21 cellular contexts compared by ENCODE assay signal in the genomic region with DNA sequence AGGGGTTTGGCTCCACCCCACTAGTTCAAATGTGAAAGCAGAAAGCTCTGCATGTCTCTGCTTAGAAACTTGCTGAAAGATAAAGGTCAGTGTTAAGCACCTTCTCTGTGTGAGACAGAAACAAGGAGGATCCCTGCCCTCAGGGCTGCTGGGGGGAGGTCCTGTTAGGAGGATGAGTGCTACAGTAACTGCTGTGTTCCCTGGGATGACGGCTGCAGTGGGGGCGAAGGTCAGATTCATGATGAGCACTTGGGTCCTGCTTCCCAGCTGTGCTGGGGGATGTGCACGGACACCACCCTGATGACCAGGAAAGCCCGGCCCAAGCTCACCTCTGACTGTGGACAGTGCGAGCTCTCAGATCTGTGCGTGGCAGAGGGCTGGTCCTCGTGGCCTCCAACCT.
DNase-seq lines count a peak whose midpoint lies in the region; ATAC-seq, FAIRE-seq and TF ChIP-seq lines count a peak whose summit lies in the region.
"Had no signal": no experiment of that assay in that cellular context is flagged by ENCODE, and none has a peak within 500 bp of the region (broad histone marks: within the 10 kb centered on the region; RNA-seq: fewer than 3 reads in every experiment).

No MANE protein-coding gene starts in this region.

- no peak overlapping the region for H3K27ac Mint-ChIP-seq in activated CD4-positive, alpha-beta T cell treated with anti-CD3 and anti-CD28 coated beads, Interleukin-2, amount 10 ng/mL, durations not matched to agents 7 days and 5 days
- H3K27ac Mint-ChIP-seq: stimulated activated naive CD8-positive, alpha-beta T cell treated with anti-CD3 and anti-CD28 coated beads, Interleukin-15, Interleukin-2, amounts not matched to agents 100 ng/mL and 50 ng/mL, for 24 hours had no signal

- H3K27ac ChIP-seq in MM.1S (ENCODE audit: low read length) (no peak overlapping the region), mammary epithelial cell (ENCODE audit: insufficient read depth, low read depth, low read length) (no peak overlapping the region), HepG2 (ENCODE audit: extremely low read length, insufficient read depth, low read length) (no peak overlapping the region), suprapubic skin (no peak overlapping the region)
- H3K27ac ChIP-seq: KMS-11, SJSA1 had no signal

- no peaks in the 10 kb centered on the region for H3K9me3 ChIP-seq in MM.1S (replicated peaks; ENCODE audit: insufficient read depth, low read length)
- peaks cover 4% of the 10 kb centered on the region for H3K9me3 ChIP-seq in mammary epithelial cell (replicated peaks; ENCODE audit: insufficient read depth, low read length)
- H3K9me3 ChIP-seq in HepG2 (ENCODE audit: low read length), result peaks cover 5% of the 10 kb centered on the region; the same call in 1 of the 2 replicates
- no peaks in the 10 kb centered on the region for H3K9me3 ChIP-seq in suprapubic skin

- FAIRE-seq in HepG2 (lab: Jason Lieb, UNC), result no peak
- FAIRE-seq: urothelium cell line had no signal

- H3K4me1 ChIP-seq in MM.1S (ENCODE audit: low read length), result no peaks in the 10 kb centered on the region
- peaks cover 13% of the 10 kb centered on the region for H3K4me1 ChIP-seq in mammary epithelial cell (ENCODE audit: insufficient read depth, low read length)
- peaks cover 18% of the 10 kb centered on the region for H3K4me1 ChIP-seq in HepG2 (ENCODE audit: insufficient read depth, low read length)
- H3K4me1 ChIP-seq in suprapubic skin, result peaks cover 14% of the 10 kb centered on the region
- H3K4me1 ChIP-seq: SJSA1 had no signal

- H3K36me3 ChIP-seq in MM.1S (replicated peaks; ENCODE audit: insufficient read depth, low read length) (no peaks in the 10 kb centered on the region), mammary epithelial cell (ENCODE audit: insufficient read depth, low read length) (no peaks in the 10 kb centered on the region), HepG2 (replicated peaks in 1 of 2; ENCODE audit: control insufficient read depth in 1 of 2, insufficient read depth in 2 of 2, low read length in 2 of 2) (no peaks in the 10 kb centered on the region), suprapubic skin (no peaks in the 10 kb centered on the region)
- H3K36me3 ChIP-seq: esophagus squamous epithelium, SJSA1 had no signal

- no peaks in the 10 kb centered on the region for H3K9me2 ChIP-seq in MM.1S (replicated peaks; ENCODE audit: insufficient read depth, low read length)

- TF ChIP-seq POLR2A in HepG2 (IDR thresholded peaks at IDR 0.05; ENCODE audit: insufficient read depth in 1 of 2, low read depth in 2 of 2, low read length in 2 of 2), result no peak
- TF ChIP-seq POLR2A in suprapubic skin (IDR thresholded peaks at IDR 0.05), result no peak

- no peaks in the 10 kb centered on the region for H3K27me3 Mint-ChIP-seq in activated CD4-positive, alpha-beta T cell treated with anti-CD3 and anti-CD28 coated beads, Interleukin-2, amount 10 ng/mL, durations not matched to agents 7 days and 5 days
- H3K27me3 Mint-ChIP-seq: stimulated activated naive CD8-positive, alpha-beta T cell treated with anti-CD3 and anti-CD28 coated beads, Interleukin-15, Interleukin-2, amounts not matched to agents 100 ng/mL and 50 ng/mL, for 24 hours had no signal

- no peak overlapping the region for H3K4me3 Mint-ChIP-seq in activated CD4-positive, alpha-beta T cell treated with anti-CD3 and anti-CD28 coated beads, Interleukin-2, amount 10 ng/mL, durations not matched to agents 7 days and 5 days
- H3K4me3 Mint-ChIP-seq: stimulated activated naive CD8-positive, alpha-beta T cell treated with anti-CD3 and anti-CD28 coated beads, Interleukin-15, Interleukin-2, amounts not matched to agents 100 ng/mL and 50 ng/mL, for 24 hours had no signal

- WGBS in mammary epithelial cell (ENCODE audit: low coverage, missing lambda C conversion rate), result 84% methylated on average over 7 of the region's 7 CpGs
- 23% methylated on average over 6 of the region's 7 CpGs for WGBS in HepG2 (ENCODE audit: low lambda C conversion rate)
- WGBS in suprapubic skin, result no CpG with 5 or more reads among the region's 7 CpGs

- H3K79me2 ChIP-seq in MM.1S (ENCODE audit: low read length) (no peaks in the 10 kb centered on the region), mammary epithelial cell (ENCODE audit: insufficient read depth, low read length) (no peaks in the 10 kb centered on the region), HepG2 (ENCODE audit: insufficient read depth, low read length) (no peaks in the 10 kb centered on the region)

- no peaks in the 10 kb centered on the region for H3F3A ChIP-seq in MM.1S (ENCODE audit: insufficient read depth, low read length)

- CTCF ChIA-PET in mammary epithelial cell (lab: Charles Lee; ENCODE audit: low non-redundant PET), result no interaction called here
- CTCF ChIA-PET in HepG2 (lab: Yijun Ruan, JAX; ENCODE audit: low intra/inter-chr PET ratio, low total read pairs), result no interaction called here
- CTCF ChIA-PET in activated CD4-positive, alpha-beta T cell treated with anti-CD3 and anti-CD28 coated beads, Interleukin-2, amount 10 ng/mL, durations not matched to agents 7 days and 5 days (lab: Charles Lee), result no interaction called here

- H3K4me1 Mint-ChIP-seq in activated CD4-positive, alpha-beta T cell treated with anti-CD3 and anti-CD28 coated beads, Interleukin-2, amount 10 ng/mL, durations not matched to agents 7 days and 5 days, result no peaks in the 10 kb centered on the region

- DNase-seq in MM.1S (no peak), mammary epithelial cell (no peak), HepG2 (ENCODE audit: low spot score) (no peak), suprapubic skin (ENCODE audit: low spot score in 2 of 2) (peak; percentile 57 to 61)
- DNase-seq in activated CD4-positive, alpha-beta T cell treated with anti-CD3 and anti-CD28 coated beads, Interleukin-2, amount 10 ng/mL, durations not matched to agents 7 days and 5 days, result no peak
- DNase-seq: activated CD4-positive, CD25-positive, alpha-beta regulatory T cell; activated CD8-positive, alpha-beta memory T cell treated with anti-CD3 and anti-CD28 coated beads for 24 hours; COR-L47; effector CD4-positive, alpha-beta T cell; EL; esophagus squamous epithelium; NCI-H1092; NCI-H2107; NCI-H524 treated with DMSO at 0.1 percent for 48 hours had no signal

- no peaks in the 10 kb centered on the region for H3K36me3 Mint-ChIP-seq in activated CD4-positive, alpha-beta T cell treated with anti-CD3 and anti-CD28 coated beads, Interleukin-2, amount 10 ng/mL, durations not matched to agents 7 days and 5 days (ENCODE audit: low read depth)

- 0 out of 2 replicates have a peak overlapping the region, but pooled peaks have one; percentile 6 for H3K4me2 ChIP-seq in MM.1S (ENCODE audit: low read depth, low read length)
- no peak overlapping the region for H3K4me2 ChIP-seq in mammary epithelial cell (ENCODE audit: insufficient read depth, low read depth, low read length)
- H3K4me2 ChIP-seq in HepG2 (ENCODE audit: low read depth, low read length), result no peak overlapping the region
- H3K4me2 ChIP-seq: KMS-11 had no signal

- peak; percentile 44 for ATAC-seq in HepG2
- ATAC-seq in GM21576 (IDR thresholded peaks at IDR 0.05; ENCODE audit: unreplicated experiment), result no peak
- ATAC-seq in HG03521 (IDR thresholded peaks at IDR 0.05; ENCODE audit: unreplicated experiment), result no peak
- ATAC-seq: HCT116 had no signal

- H4K20me1 ChIP-seq in MM.1S (ENCODE audit: insufficient read depth, low read length) (no peaks in the 10 kb centered on the region), mammary epithelial cell (ENCODE audit: insufficient read depth, low read length) (no peaks in the 10 kb centered on the region), HepG2 (ENCODE audit: insufficient read depth, low read length) (no peaks in the 10 kb centered on the region)

- no peak for TF ChIP-seq CTCF in MM.1S (IDR thresholded peaks at IDR 0.05; ENCODE audit: low read length)
- no peak for TF ChIP-seq CTCF in mammary epithelial cell (conservative IDR thresholded peaks at IDR 0.05 in 1 of 2, IDR thresholded peaks at IDR 0.05 in 1 of 2; ENCODE audit: extremely low read depth in 1 of 2, insufficient read depth in 1 of 2, low read depth in 1 of 2, low read length in 2 of 2)
- no peak for TF ChIP-seq CTCF in HepG2 (CRISPR knock-in tag; IDR thresholded peaks at IDR 0.05)
- no peak for TF ChIP-seq CTCF in suprapubic skin (IDR thresholded peaks at IDR 0.05)

- peaks cover 9% of the 10 kb centered on the region for H3K9me3 Mint-ChIP-seq in activated CD4-positive, alpha-beta T cell treated with anti-CD3 and anti-CD28 coated beads, Interleukin-2, amount 10 ng/mL, durations not matched to agents 7 days and 5 days

- H3K27me3 ChIP-seq in MM.1S (replicated peaks; ENCODE audit: insufficient read depth, low read length) (no peaks in the 10 kb centered on the region), mammary epithelial cell (ENCODE audit: insufficient read depth, low read length) (no peaks in the 10 kb centered on the region), HepG2 (ENCODE audit: control insufficient read depth in 1 of 2, insufficient read depth in 2 of 2, low read length in 2 of 2) (peaks cover 3 to 59% of the 10 kb centered on the region in 2 experiments), suprapubic skin (peaks cover 5% of the 10 kb centered on the region)
- H3K27me3 ChIP-seq: SJSA1 had no signal

- H2AFZ ChIP-seq in MM.1S (ENCODE audit: low read length) (no peak overlapping the region), mammary epithelial cell (ENCODE audit: low read depth, low read length) (peak overlapping the region; percentile 48), HepG2 (ENCODE audit: low read length) (no peak overlapping the region)

- intact Hi-C loops in mammary epithelial cell (cut with micrococcal nuclease) (no loop called here), HepG2 (cut with micrococcal nuclease; ENCODE audit: unreplicated experiment) (no loop called here)

- no peak overlapping the region for H3K9ac ChIP-seq in MM.1S (ENCODE audit: low read length)
- no peak overlapping the region for H3K9ac ChIP-seq in mammary epithelial cell (ENCODE audit: insufficient read depth, low read length)
- H3K9ac ChIP-seq in HepG2 (ENCODE audit: insufficient read depth, low read depth, low read length), result no peak overlapping the region
- H3K9ac ChIP-seq: KMS-11 had no signal

- TF ChIP-seq RAD21 in HepG2 (CRISPR knock-in tag; IDR thresholded peaks at IDR 0.05), result no peak

- in situ Hi-C loops in mammary epithelial cell (cut with MboI; ENCODE audit: low sequenced_read_pairs in 2 of 2) (no loop called here), HepG2 (cut with HindIII; ENCODE audit: extremely low pct_ligation_motif_present, low pct_unique_long_range_greater_than_20kb) (no loop called here)

- dilution Hi-C loops in mammary epithelial cell (cut with HindIII; ENCODE audit: low sequenced_read_pairs), result no loop called here

- BruUV-seq in mammary epithelial cell (replicated peaks; lab: Mats Ljungman, UMichigan), result no TSS peak
- no TSS peak for BruUV-seq in HepG2 (replicated peaks; lab: Mats Ljungman, UMichigan)

- no peak overlapping the region for H3K4me3 ChIP-seq in MM.1S (ENCODE audit: low read length)
- H3K4me3 ChIP-seq in mammary epithelial cell (replicated peaks in 1 of 3; ENCODE audit: insufficient read depth in 1 of 3, low read depth in 2 of 3, low read length in 3 of 3), result no peak overlapping the region
- no peak overlapping the region for H3K4me3 ChIP-seq in HepG2 (replicated peaks in 1 of 3; ENCODE audit: insufficient read depth in 1 of 3, low read depth in 2 of 3, low read length in 3 of 3)
- no peak overlapping the region for H3K4me3 ChIP-seq in suprapubic skin
- H3K4me3 ChIP-seq: SJSA1 had no signal

- POLR2A ChIA-PET in HepG2 (lab: Yijun Ruan, JAX), result no interaction called here
- POLR2A ChIA-PET in activated CD4-positive, alpha-beta T cell treated with anti-CD3 and anti-CD28 coated beads, Interleukin-2, amount 10 ng/mL, durations not matched to agents 7 days and 5 days (lab: Charles Lee), result no interaction called here

- no peak for TF ChIP-seq EP300 in HepG2 (IDR thresholded peaks at IDR 0.05; ENCODE audit: low read depth in 2 of 2, low read length in 2 of 2)
- TF ChIP-seq EP300 in HepG2 (CRISPR knock-in tag; IDR thresholded peaks at IDR 0.05; ENCODE audit: borderline replicate concordance), result no peak
- no peak for TF ChIP-seq EP300 in suprapubic skin (IDR thresholded peaks at IDR 0.05)

Comparison
In these comparisons a context has a peak if more than half of its experiments do, and no peak if none do; other contexts are left out.
1. DNase-seq: peak in suprapubic skin (2 of 2); none in MM.1S (single experiment), mammary epithelial cell (single experiment), HepG2 (single experiment) and activated CD4-positive, alpha-beta T cell treated with anti-CD3 and anti-CD28 coated beads, Interleukin-2, amount 10 ng/mL, durations not matched to agents 7 days and 5 days (single experiment).